In the genomic region with DNA sequence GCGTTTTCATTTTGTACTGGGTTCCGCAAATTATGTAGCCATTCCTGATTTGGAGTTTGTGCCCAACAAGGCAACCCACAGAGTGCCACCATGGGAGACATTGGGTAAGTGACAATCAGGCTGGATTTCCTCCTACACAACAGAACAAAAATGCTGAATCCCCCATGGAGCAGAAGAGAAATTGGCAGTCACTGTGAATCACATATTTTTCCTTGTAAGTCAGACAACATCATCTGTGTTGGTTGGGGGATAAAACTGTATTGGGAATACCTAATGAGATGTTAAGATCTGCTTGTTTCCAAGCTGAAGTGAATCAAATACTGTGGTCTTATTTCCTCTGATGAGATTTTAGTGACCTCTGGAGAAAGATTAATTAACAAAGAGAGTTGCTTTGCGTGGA, we compare ENCODE assay signal across 24 cellular contexts.
"Had no signal": no experiment of that assay in that cellular context is flagged by ENCODE, and none has a peak within 500 bp of the region (broad histone marks: within the 10 kb centered on the region; RNA-seq: fewer than 3 reads in every experiment).

No MANE protein-coding gene starts in this region.

- H3K4me1 Mint-ChIP-seq: activated naive CD8-positive, alpha-beta T cell treated with anti-CD3 and anti-CD28 coated beads, Interleukin-2, amount 10 ng/mL, durations not matched to agents 7 days and 5 days; natural killer cell; WTC11 had no signal

- H3K9me3 Mint-ChIP-seq: activated CD4-positive, alpha-beta memory T cell treated with anti-CD3 and anti-CD28 coated beads for 36 hours; activated naive CD8-positive, alpha-beta T cell treated with anti-CD3 and anti-CD28 coated beads, Interleukin-2, amount 10 ng/mL, durations not matched to agents 7 days and 5 days; effector memory CD8-positive, alpha-beta T cell; natural killer cell; T-helper 2 cell treated with Interferon-gamma antibody and Interleukin-4, amounts not matched to agents 5 μg/mL and 100 μg/mL, for 36 hours; WTC11 had no signal

- FAIRE-seq: frontal cortex, keratinocyte, pancreas, TTC549, urothelium cell line had no signal

- H3K27ac Mint-ChIP-seq: activated CD4-positive, alpha-beta memory T cell treated with anti-CD3 and anti-CD28 coated beads for 36 hours; activated naive CD8-positive, alpha-beta T cell treated with anti-CD3 and anti-CD28 coated beads, Interleukin-2, amount 10 ng/mL, durations not matched to agents 7 days and 5 days; effector memory CD8-positive, alpha-beta T cell; natural killer cell; T-helper 2 cell treated with Interferon-gamma antibody and Interleukin-4, amounts not matched to agents 5 μg/mL and 100 μg/mL, for 36 hours; WTC11 had no signal

- H3K27me3 Mint-ChIP-seq: activated CD4-positive, alpha-beta memory T cell treated with anti-CD3 and anti-CD28 coated beads for 36 hours; activated naive CD8-positive, alpha-beta T cell treated with anti-CD3 and anti-CD28 coated beads, Interleukin-2, amount 10 ng/mL, durations not matched to agents 7 days and 5 days; effector memory CD8-positive, alpha-beta T cell had no signal

- H3K27me3 ChIP-seq: esophagus squamous epithelium, pancreas, sigmoid colon, spleen, tibial artery had no signal

- H3K4me1 ChIP-seq: breast epithelium, esophagus squamous epithelium, pancreas, sigmoid colon, spleen, tibial artery had no signal

- H3K27ac ChIP-seq: breast epithelium, esophagus squamous epithelium, pancreas, sigmoid colon, spleen, tibial artery had no signal

- ATAC-seq: effector memory CD8-positive, alpha-beta T cell; left lobe of liver; natural killer cell; pancreas; WTC11 had no signal

- H3K36me3 ChIP-seq: breast epithelium, esophagus squamous epithelium, pancreas, sigmoid colon, spleen, tibial artery had no signal

- H3K36me3 Mint-ChIP-seq: activated CD4-positive, alpha-beta memory T cell treated with anti-CD3 and anti-CD28 coated beads for 36 hours; activated naive CD8-positive, alpha-beta T cell treated with anti-CD3 and anti-CD28 coated beads, Interleukin-2, amount 10 ng/mL, durations not matched to agents 7 days and 5 days; natural killer cell; WTC11 had no signal

- DNase-seq: activated CD4-positive, alpha-beta memory T cell treated with anti-CD3 and anti-CD28 coated beads for 36 hours; activated CD4-positive, alpha-beta T cell treated with anti-CD3 and anti-CD28 coated beads for 4 hours; activated naive CD4-positive, alpha-beta T cell; activated naive CD8-positive, alpha-beta T cell treated with anti-CD3 and anti-CD28 coated beads, Interleukin-2, amount 10 ng/mL, durations not matched to agents 7 days and 5 days; cerebellar nuclear complex; effector memory CD8-positive, alpha-beta T cell; esophagus squamous epithelium; hypothalamus; natural killer cell; pancreas; sigmoid colon; spleen; stimulated activated CD8-positive, alpha-beta memory T cell treated with anti-CD3 and anti-CD28 coated beads, Interleukin-4, amount 100 ng/mL, for 48 hours; stimulated activated naive CD4-positive, alpha-beta T cell; tibial artery had no signal

- H3K4me3 Mint-ChIP-seq: activated CD4-positive, alpha-beta memory T cell treated with anti-CD3 and anti-CD28 coated beads for 36 hours; activated naive CD8-positive, alpha-beta T cell treated with anti-CD3 and anti-CD28 coated beads, Interleukin-2, amount 10 ng/mL, durations not matched to agents 7 days and 5 days; effector memory CD8-positive, alpha-beta T cell; natural killer cell; T-helper 2 cell treated with Interferon-gamma antibody and Interleukin-4, amounts not matched to agents 5 μg/mL and 100 μg/mL, for 36 hours; WTC11 had no signal

- H3K4me3 ChIP-seq: breast epithelium, esophagus squamous epithelium, lung, pancreas, sigmoid colon, spleen, tibial artery had no signal

- H3K9me3 ChIP-seq: breast epithelium, esophagus squamous epithelium, pancreas, sigmoid colon, spleen, tibial artery had no signal
